1 cellular context compared by ENCODE assay signal in the genomic region with DNA sequence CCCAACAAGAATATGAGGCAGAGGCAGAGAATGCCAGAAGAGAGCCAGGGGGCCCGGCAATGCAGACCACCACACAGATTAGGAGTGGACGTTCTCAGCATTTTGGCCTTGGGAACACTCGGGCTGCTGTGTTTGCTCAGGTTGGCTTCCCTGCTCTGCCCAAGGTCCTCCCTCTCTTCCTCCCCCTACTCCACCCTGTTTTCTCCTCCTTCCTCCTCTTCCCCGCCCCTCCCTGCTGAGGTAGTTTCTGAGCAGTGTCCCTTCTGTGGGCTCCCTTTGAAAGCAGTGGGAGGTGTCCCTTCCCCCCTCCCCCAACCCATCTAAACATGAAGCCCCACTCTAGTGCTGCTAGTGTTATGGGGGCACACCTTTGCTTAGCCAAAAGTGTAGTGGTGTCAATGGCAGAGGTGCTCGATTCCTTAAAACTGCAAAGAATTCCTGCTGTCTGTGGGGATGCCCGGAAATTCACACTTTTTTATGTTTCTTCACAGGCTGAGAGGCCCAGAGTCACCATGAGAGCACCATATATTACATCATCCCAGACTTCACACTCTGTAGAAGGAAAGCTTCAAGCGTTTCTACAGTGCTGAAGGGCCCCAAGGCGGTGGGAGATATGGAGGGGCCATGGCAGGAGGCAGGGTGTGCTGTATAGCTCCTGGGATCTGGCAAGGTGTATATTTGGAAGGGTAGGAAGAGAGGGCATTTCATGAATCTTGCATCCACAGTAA.
TF ChIP-seq lines count a peak whose summit lies in the region.

Gene HHIPL2 (minus strand): TSS at position 161 of the 728 bp plus-strand sequence. CDS start 60 bp downstream, at position 101.

TF ChIP-seq in HepG2, 621 proteins besides CTCF, POLR2A, EP300 and RAD21:
- TF ChIP-seq, protein P1, sequence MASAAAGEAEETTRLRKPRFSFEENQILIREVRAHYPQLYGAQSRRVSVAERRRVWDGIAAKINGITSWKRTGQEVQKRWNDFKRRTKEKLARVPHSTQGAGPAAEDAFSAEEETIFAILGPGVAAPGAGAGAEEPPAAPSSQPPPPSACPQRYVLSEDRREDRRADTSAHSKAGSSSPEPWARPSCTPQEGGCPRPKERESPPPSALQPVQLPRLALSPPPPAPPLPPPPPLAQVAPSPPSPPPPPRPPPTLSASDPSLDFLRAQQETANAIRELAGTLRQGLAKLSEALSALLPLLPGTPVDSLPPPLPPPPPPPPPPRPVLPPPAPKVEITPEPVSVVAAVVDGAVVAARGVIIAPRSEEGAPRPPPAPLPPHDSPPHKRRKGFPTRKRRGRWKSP (CRISPR knock-in tag; IDR thresholded peaks at IDR 0.05) = 0 out of 2 replicates have a peak, but pooled peaks have one; percentile 7
- TF ChIP-seq ZNF263 (CRISPR knock-in tag; IDR thresholded peaks at IDR 0.05) = peak; percentile 96
- TF ChIP-seq, protein P2, sequence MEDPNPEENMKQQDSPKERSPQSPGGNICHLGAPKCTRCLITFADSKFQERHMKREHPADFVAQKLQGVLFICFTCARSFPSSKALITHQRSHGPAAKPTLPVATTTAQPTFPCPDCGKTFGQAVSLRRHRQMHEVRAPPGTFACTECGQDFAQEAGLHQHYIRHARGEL (CRISPR knock-in tag; IDR thresholded peaks at IDR 0.05) = no peak
- TF ChIP-seq ZNF484 (CRISPR knock-in tag; IDR thresholded peaks at IDR 0.05; ENCODE audit: borderline replicate concordance, low read depth) = no peak
- peak in 1 of 2 experiments; percentile 59; a peak in 1 of 4 replicates for TF ChIP-seq ATF4 (CRISPR knock-in tag; IDR thresholded peaks at IDR 0.05)
- TF ChIP-seq MXD4 (CRISPR knock-in tag; IDR thresholded peaks at IDR 0.05) = no peak
- TF ChIP-seq FOXA3 (CRISPR knock-in tag; IDR thresholded peaks at IDR 0.05) = no peak
- peak; percentile 9; the same call in 1 of the 2 replicates for TF ChIP-seq PATZ1 (CRISPR knock-in tag; IDR thresholded peaks at IDR 0.05)
- peak; percentile 86 for TF ChIP-seq ZSCAN25 (CRISPR knock-in tag; IDR thresholded peaks at IDR 0.05)
- 0 out of 2 replicates have a peak, but pooled peaks have one; percentile 20 for TF ChIP-seq ZNF292 (CRISPR knock-in tag; IDR thresholded peaks at IDR 0.05; ENCODE audit: borderline replicate concordance, low read depth)
